ENCODE assay signal across 20 cellular contexts in the genomic region with DNA sequence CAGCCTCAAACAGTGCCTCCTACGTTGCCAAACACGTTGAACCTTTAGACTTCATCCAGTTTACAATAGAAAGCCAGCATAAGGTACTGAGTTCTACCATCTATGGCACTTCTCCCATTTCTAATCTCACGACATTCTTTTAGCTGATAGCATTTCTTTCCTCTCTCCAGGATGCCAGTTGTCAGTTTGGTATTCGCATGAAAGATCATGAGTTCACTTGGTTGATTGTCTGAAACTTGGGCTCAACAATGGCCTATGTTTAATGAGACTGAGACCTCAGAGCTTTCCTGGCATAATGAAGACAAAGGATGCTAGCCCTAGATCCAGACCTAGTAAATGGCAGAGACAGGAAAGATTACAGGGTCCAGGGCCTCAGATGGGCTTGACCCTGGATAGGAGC.
DNase-seq lines count a peak whose midpoint lies in the region; ATAC-seq and TF ChIP-seq lines count a peak whose summit lies in the region.
"Had no signal": no experiment of that assay in that cellular context is flagged by ENCODE, and none has a peak within 500 bp of the region (broad histone marks: within the 10 kb centered on the region; RNA-seq: fewer than 3 reads in every experiment).

No MANE protein-coding gene starts in this region.

- H3K79me1 ChIP-seq in neuronal stem cell (ENCODE audit: low read depth, low read length), result no peaks in the 10 kb centered on the region

- H3K4me3 Mint-ChIP-seq in GM23338, result no peak overlapping the region
- no peak overlapping the region for H3K4me3 Mint-ChIP-seq in WTC11
- H3K4me3 Mint-ChIP-seq in endodermal cell, result no peak overlapping the region

- H3K36me3 Mint-ChIP-seq in GM23338 (ENCODE audit: low read depth) (peaks cover 15% of the 10 kb centered on the region; the same call in 2 of the 3 replicates), WTC11 (peaks cover 17% of the 10 kb centered on the region), endodermal cell (ENCODE audit: low read depth) (peaks cover 2% of the 10 kb centered on the region)

- H4K20me1 ChIP-seq in GM23338 (replicated peaks; ENCODE audit: insufficient read depth), result no peaks in the 10 kb centered on the region

- no peak overlapping the region for H3K4ac ChIP-seq in neuronal stem cell (ENCODE audit: low read length)

- ATAC-seq in GM23338, result no peak
- peak; percentile 56 for ATAC-seq in WTC11
- ATAC-seq in HG03378 (IDR thresholded peaks at IDR 0.05; ENCODE audit: unreplicated experiment), result no peak
- ATAC-seq: HCT116 had no signal

- CTCF ChIA-PET in WTC11 (lab: Charles Lee), result no interaction called here

- H3K27ac ChIP-seq in GM23338 (ENCODE audit: low read depth), result no peak overlapping the region
- H3K27ac ChIP-seq in endodermal cell (ENCODE audit: low read depth, low read length), result peak overlapping the region; percentile 67
- no peak overlapping the region for H3K27ac ChIP-seq in neuronal stem cell (replicated peaks; ENCODE audit: low read length)
- H3K27ac ChIP-seq: Peyer's patch, SJSA1 had no signal

- no peaks in the 10 kb centered on the region for H3K36me3 ChIP-seq in GM23338 (ENCODE audit: insufficient read depth)
- H3K36me3 ChIP-seq in endodermal cell (ENCODE audit: control insufficient read depth, insufficient read depth, low read length), result no peaks in the 10 kb centered on the region
- H3K36me3 ChIP-seq in neuronal stem cell (replicated peaks in 1 of 2; ENCODE audit: control insufficient read depth in 2 of 2, insufficient read depth in 2 of 2, low read length in 2 of 2), result no peaks in the 10 kb centered on the region
- H3K36me3 ChIP-seq: Peyer's patch, SJSA1 had no signal

- H3K23ac ChIP-seq in neuronal stem cell (ENCODE audit: low read depth, low read length, poor library complexity), result no peak overlapping the region

- no peak overlapping the region for H4K8ac ChIP-seq in neuronal stem cell (ENCODE audit: low read depth, low read length)

- no peak overlapping the region for H4K91ac ChIP-seq in neuronal stem cell (ENCODE audit: low read depth, low read length, poor library complexity)

- no peak overlapping the region for H3K9ac ChIP-seq in endodermal cell (ENCODE audit: extremely low read depth, low read length, poor library complexity, severe bottlenecking)
- H3K9ac ChIP-seq in neuronal stem cell (ENCODE audit: low read depth, low read length, poor library complexity), result no peak overlapping the region

- peaks cover 16% of the 10 kb centered on the region for H3K4me1 Mint-ChIP-seq in GM23338
- H3K4me1 Mint-ChIP-seq in WTC11, result peaks cover 27% of the 10 kb centered on the region
- peaks cover 15% of the 10 kb centered on the region for H3K4me1 Mint-ChIP-seq in endodermal cell

- H2BK5ac ChIP-seq in neuronal stem cell (ENCODE audit: low read length), result no peak overlapping the region

- POLR2A ChIA-PET in WTC11 (lab: Charles Lee), result no interaction called here

- H3K27ac Mint-ChIP-seq in GM23338 (no peak overlapping the region), WTC11 (no peak overlapping the region), endodermal cell (no peak overlapping the region)

- H2BK12ac ChIP-seq in neuronal stem cell (ENCODE audit: low read length), result no peak overlapping the region

- H2AFZ ChIP-seq in GM23338, result peak overlapping the region; percentile 75; the same call in 1 of the 2 replicates
- peak overlapping the region; percentile 58 for H2AFZ ChIP-seq in neuronal stem cell (ENCODE audit: low read length)

- H3K4me3 ChIP-seq in GM23338 (no peak overlapping the region), endodermal cell (ENCODE audit: low read length) (no peak overlapping the region), neuronal stem cell (ENCODE audit: low read length in 2 of 2) (no peak overlapping the region)
- H3K4me3 ChIP-seq: Peyer's patch, SJSA1 had no signal

- no peaks in the 10 kb centered on the region for H3F3A ChIP-seq in GM23338 (replicated peaks; ENCODE audit: low read depth)

- WGBS in endodermal cell (ENCODE audit: insufficient coverage in 1 of 2, insufficient read length in 1 of 2), 2 experiments, result 73 to 82% methylated on average over 4 of the region's 4 CpGs
- no CpG with 5 or more reads among the region's 4 CpGs for WGBS in neuronal stem cell (ENCODE audit: extremely low coverage in 2 of 2, insufficient read length in 2 of 2, insufficient replicate concordance in 1 of 2), 2 donors

- no peak overlapping the region for H3K14ac ChIP-seq in neuronal stem cell (ENCODE audit: low read length)

- H3K9me3 Mint-ChIP-seq in GM23338, result peaks cover 18% of the 10 kb centered on the region; the same call in 2 of the 3 replicates
- H3K9me3 Mint-ChIP-seq in WTC11, result peaks cover 31% of the 10 kb centered on the region
- peaks cover 34% of the 10 kb centered on the region for H3K9me3 Mint-ChIP-seq in endodermal cell

- H3K79me2 ChIP-seq in GM23338 (replicated peaks; ENCODE audit: insufficient read depth), result no peaks in the 10 kb centered on the region

- H2BK15ac ChIP-seq in neuronal stem cell (ENCODE audit: low read length), result no peak overlapping the region

- DNase-seq in GM23338 (ENCODE audit: low spot score) (no peak), WTC11 (ENCODE audit: low spot score) (no peak), endodermal cell (peak; percentile 35), neuronal stem cell (ENCODE audit: low spot score) (no peak), hepatic stellate cell (ENCODE audit: low spot score) (no peak), iPS-NIHi7 (ENCODE audit: extremely low spot score) (no peak), HuH-7.5 (ENCODE audit: low spot score) (no peak)
- DNase-seq: DMS53, GDM1, GOT3, KBM-7, NCI-H1092, NCI-H1436, NCI-H187 treated with DMSO at 0.1 percent for 48 hours, NCI-H2107, NCI-H510A, Peyer's patch had no signal

- TF ChIP-seq CTCF in GM23338 (conservative IDR thresholded peaks at IDR 0.05; ENCODE audit: low read depth in 2 of 2), result no peak
- no peak for TF ChIP-seq CTCF in WTC11 (IDR thresholded peaks at IDR 0.05)
- no peak for TF ChIP-seq CTCF in endodermal cell (conservative IDR thresholded peaks at IDR 0.05)

- H3K27me3 ChIP-seq in GM23338 (ENCODE audit: insufficient read depth), result no peaks in the 10 kb centered on the region
- H3K27me3 ChIP-seq in endodermal cell (ENCODE audit: control insufficient read depth, insufficient read depth, low read length, poor library complexity, severe bottlenecking), result no peaks in the 10 kb centered on the region
- no peaks in the 10 kb centered on the region for H3K27me3 ChIP-seq in neuronal stem cell (ENCODE audit: control insufficient read depth in 3 of 3, insufficient read depth in 3 of 3, low read depth in 1 of 3, low read length in 3 of 3)
- H3K27me3 ChIP-seq: Peyer's patch, SJSA1 had no signal

- no peak overlapping the region for H2AK5ac ChIP-seq in neuronal stem cell (ENCODE audit: low read depth, low read length)

- H3K4me1 ChIP-seq in GM23338 (ENCODE audit: insufficient read depth) (peaks cover 16% of the 10 kb centered on the region; the same call in 1 of the 2 replicates), endodermal cell (ENCODE audit: control insufficient read depth, insufficient read depth, low read length) (peaks cover 8% of the 10 kb centered on the region), neuronal stem cell (ENCODE audit: control insufficient read depth in 2 of 2, insufficient read depth in 1 of 2, low read depth in 1 of 2, low read length in 2 of 2) (peaks cover 7 to 10% of the 10 kb centered on the region in 2 donors)
- H3K4me1 ChIP-seq: Peyer's patch, SJSA1 had no signal

- H3K27me3 Mint-ChIP-seq in GM23338 (ENCODE audit: insufficient read depth, low read depth, poor library complexity) (no peaks in the 10 kb centered on the region), WTC11 (ENCODE audit: low read depth) (no peaks in the 10 kb centered on the region), endodermal cell (ENCODE audit: insufficient read depth) (no peaks in the 10 kb centered on the region)

- H3K9me3 ChIP-seq in endodermal cell (ENCODE audit: control insufficient read depth, low read length) (peaks cover 23% of the 10 kb centered on the region), neuronal stem cell (replicated peaks in 1 of 2; ENCODE audit: control insufficient read depth in 2 of 2, insufficient read depth in 1 of 2, low read depth in 1 of 2, low read length in 2 of 2) (peaks cover 3 to 30% of the 10 kb centered on the region in 2 donors)
- H3K9me3 ChIP-seq: Peyer's patch had no signal

- H3K18ac ChIP-seq in neuronal stem cell (ENCODE audit: low read length), result no peak overlapping the region

- H3K9me2 ChIP-seq in GM23338 (ENCODE audit: insufficient read depth), result no peaks in the 10 kb centered on the region

- H3K4me2 ChIP-seq in GM23338 (no peak overlapping the region), neuronal stem cell (ENCODE audit: insufficient read depth, low read length, poor library complexity, severe bottlenecking) (no peak overlapping the region)

- no peak overlapping the region for H2BK120ac ChIP-seq in neuronal stem cell (ENCODE audit: low read depth, low read length)

TF ChIP-seq in WTC11, 78 proteins besides CTCF, POLR2A, EP300 and RAD21:
- TF ChIP-seq, protein P1, sequence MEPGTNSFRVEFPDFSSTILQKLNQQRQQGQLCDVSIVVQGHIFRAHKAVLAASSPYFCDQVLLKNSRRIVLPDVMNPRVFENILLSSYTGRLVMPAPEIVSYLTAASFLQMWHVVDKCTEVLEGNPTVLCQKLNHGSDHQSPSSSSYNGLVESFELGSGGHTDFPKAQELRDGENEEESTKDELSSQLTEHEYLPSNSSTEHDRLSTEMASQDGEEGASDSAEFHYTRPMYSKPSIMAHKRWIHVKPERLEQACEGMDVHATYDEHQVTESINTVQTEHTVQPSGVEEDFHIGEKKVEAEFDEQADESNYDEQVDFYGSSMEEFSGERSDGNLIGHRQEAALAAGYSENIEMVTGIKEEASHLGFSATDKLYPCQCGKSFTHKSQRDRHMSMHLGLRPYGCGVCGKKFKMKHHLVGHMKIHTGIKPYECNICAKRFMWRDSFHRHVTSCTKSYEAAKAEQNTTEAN (CRISPR knock-in tag; IDR thresholded peaks at IDR 0.05), result no peak
- TF ChIP-seq SMAD3 (CRISPR knock-in tag; IDR thresholded peaks at IDR 0.05; ENCODE audit: borderline replicate concordance) (no peak), EMX1 (CRISPR knock-in tag; IDR thresholded peaks at IDR 0.05) (no peak), JAZF1 (CRISPR knock-in tag; IDR thresholded peaks at IDR 0.05) (no peak), FOXJ3 (CRISPR knock-in tag; IDR thresholded peaks at IDR 0.05; ENCODE audit: borderline replicate concordance) (no peak), GTF2I (CRISPR knock-in tag; conservative IDR thresholded peaks at IDR 0.05) (no peak), ZNF232 (CRISPR knock-in tag; IDR thresholded peaks at IDR 0.05) (no peak), KAT7 (CRISPR knock-in tag; IDR thresholded peaks at IDR 0.05; ENCODE audit: borderline replicate concordance) (no peak), NR1H2 (CRISPR knock-in tag; IDR thresholded peaks at IDR 0.05) (no peak), FOXK1 (CRISPR knock-in tag; IDR thresholded peaks at IDR 0.05) (no peak), TEAD1 (CRISPR knock-in tag; IDR thresholded peaks at IDR 0.05) (no peak)
